ENCODE assay signal across 1 cellular context in the genomic region with DNA sequence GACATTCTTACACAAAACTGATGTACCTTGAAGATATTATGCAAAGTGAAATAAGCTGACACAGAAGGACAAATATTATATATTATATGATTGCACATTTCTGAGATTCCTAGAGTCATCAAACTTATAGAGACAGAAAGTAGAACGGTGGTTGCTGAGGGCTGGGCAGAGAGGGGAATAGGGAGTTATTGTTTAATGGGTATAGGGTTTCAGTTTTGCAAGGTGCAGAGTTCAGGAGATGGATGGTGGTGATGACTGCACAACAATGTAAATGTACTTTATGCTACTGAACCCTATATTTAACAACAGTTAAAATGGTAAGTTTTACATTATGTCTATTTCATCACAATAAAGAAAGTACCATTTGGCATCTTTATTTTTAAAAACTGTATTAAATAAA.
TF ChIP-seq lines count a peak whose summit lies in the region.

No MANE protein-coding gene starts in this region.

TF ChIP-seq in HepG2, 621 proteins besides CTCF, POLR2A, EP300 and RAD21 (continued from another document):
- TF ChIP-seq, protein P1, sequence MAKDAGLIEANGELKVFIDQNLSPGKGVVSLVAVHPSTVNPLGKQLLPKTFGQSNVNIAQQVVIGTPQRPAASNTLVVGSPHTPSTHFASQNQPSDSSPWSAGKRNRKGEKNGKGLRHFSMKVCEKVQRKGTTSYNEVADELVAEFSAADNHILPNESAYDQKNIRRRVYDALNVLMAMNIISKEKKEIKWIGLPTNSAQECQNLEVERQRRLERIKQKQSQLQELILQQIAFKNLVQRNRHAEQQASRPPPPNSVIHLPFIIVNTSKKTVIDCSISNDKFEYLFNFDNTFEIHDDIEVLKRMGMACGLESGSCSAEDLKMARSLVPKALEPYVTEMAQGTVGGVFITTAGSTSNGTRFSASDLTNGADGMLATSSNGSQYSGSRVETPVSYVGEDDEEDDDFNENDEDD (CRISPR knock-in tag; IDR thresholded peaks at IDR 0.05; ENCODE audit: borderline replicate concordance): no peak
- TF ChIP-seq SIN3A (IDR thresholded peaks at IDR 0.05; ENCODE audit: borderline replicate concordance, low read depth, low read length) (no peak), YEATS2 (CRISPR knock-in tag; IDR thresholded peaks at IDR 0.05; ENCODE audit: borderline replicate concordance) (no peak), ZNF629 (CRISPR knock-in tag; conservative IDR thresholded peaks at IDR 0.05) (0 out of 2 replicates have a peak, but pooled peaks have one; percentile 48), ZNF761 (CRISPR knock-in tag; conservative IDR thresholded peaks at IDR 0.05) (no peak), PHF8 (CRISPR knock-in tag; IDR thresholded peaks at IDR 0.05) (no peak), KDM3A (CRISPR knock-in tag; IDR thresholded peaks at IDR 0.05; ENCODE audit: low read depth) (no peak), CEBPG (CRISPR knock-in tag; IDR thresholded peaks at IDR 0.05) (no peak), CC2D1A (CRISPR knock-in tag; IDR thresholded peaks at IDR 0.05) (no peak), NONO (IDR thresholded peaks at IDR 0.05) (no peak), NONO (CRISPR knock-in tag; conservative IDR thresholded peaks at IDR 0.05) (no peak), FOXA3 (CRISPR knock-in tag; IDR thresholded peaks at IDR 0.05) (no peak), SAP130 (CRISPR knock-in tag; IDR thresholded peaks at IDR 0.05; ENCODE audit: low read depth) (0 out of 2 replicates have a peak, but pooled peaks have one; percentile 13), RFX5 (IDR thresholded peaks at IDR 0.05; ENCODE audit: low read depth, low read length) (no peak), ZKSCAN8 (CRISPR knock-in tag; IDR thresholded peaks at IDR 0.05; ENCODE audit: borderline replicate concordance) (no peak), SOX13 (IDR thresholded peaks at IDR 0.05) (no peak), SOX13 (CRISPR knock-in tag; conservative IDR thresholded peaks at IDR 0.05 in 1 of 2, IDR thresholded peaks at IDR 0.05 in 1 of 2) (peak in 1 of 2 experiments; percentile 24; a peak in 1 of 4 replicates), ZNF430 (CRISPR knock-in tag; IDR thresholded peaks at IDR 0.05) (no peak), FOXP1 (IDR thresholded peaks at IDR 0.05) (no peak), FOXP1 (CRISPR knock-in tag; IDR thresholded peaks at IDR 0.05) (no peak), ZNF709 (CRISPR knock-in tag; IDR thresholded peaks at IDR 0.05) (no peak), ADNP (CRISPR knock-in tag; IDR thresholded peaks at IDR 0.05) (no peak), ZNF33B (CRISPR knock-in tag; IDR thresholded peaks at IDR 0.05) (no peak), RARG (CRISPR knock-in tag; IDR thresholded peaks at IDR 0.05; ENCODE audit: low read depth) (no peak), POLR2AphosphoS5 (IDR thresholded peaks at IDR 0.05; ENCODE audit: low read depth, low read length) (no peak)
- TF ChIP-seq, protein P2, sequence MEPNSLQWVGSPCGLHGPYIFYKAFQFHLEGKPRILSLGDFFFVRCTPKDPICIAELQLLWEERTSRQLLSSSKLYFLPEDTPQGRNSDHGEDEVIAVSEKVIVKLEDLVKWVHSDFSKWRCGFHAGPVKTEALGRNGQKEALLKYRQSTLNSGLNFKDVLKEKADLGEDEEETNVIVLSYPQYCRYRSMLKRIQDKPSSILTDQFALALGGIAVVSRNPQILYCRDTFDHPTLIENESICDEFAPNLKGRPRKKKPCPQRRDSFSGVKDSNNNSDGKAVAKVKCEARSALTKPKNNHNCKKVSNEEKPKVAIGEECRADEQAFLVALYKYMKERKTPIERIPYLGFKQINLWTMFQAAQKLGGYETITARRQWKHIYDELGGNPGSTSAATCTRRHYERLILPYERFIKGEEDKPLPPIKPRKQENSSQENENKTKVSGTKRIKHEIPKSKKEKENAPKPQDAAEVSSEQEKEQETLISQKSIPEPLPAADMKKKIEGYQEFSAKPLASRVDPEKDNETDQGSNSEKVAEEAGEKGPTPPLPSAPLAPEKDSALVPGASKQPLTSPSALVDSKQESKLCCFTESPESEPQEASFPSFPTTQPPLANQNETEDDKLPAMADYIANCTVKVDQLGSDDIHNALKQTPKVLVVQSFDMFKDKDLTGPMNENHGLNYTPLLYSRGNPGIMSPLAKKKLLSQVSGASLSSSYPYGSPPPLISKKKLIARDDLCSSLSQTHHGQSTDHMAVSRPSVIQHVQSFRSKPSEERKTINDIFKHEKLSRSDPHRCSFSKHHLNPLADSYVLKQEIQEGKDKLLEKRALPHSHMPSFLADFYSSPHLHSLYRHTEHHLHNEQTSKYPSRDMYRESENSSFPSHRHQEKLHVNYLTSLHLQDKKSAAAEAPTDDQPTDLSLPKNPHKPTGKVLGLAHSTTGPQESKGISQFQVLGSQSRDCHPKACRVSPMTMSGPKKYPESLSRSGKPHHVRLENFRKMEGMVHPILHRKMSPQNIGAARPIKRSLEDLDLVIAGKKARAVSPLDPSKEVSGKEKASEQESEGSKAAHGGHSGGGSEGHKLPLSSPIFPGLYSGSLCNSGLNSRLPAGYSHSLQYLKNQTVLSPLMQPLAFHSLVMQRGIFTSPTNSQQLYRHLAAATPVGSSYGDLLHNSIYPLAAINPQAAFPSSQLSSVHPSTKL (CRISPR knock-in tag; IDR thresholded peaks at IDR 0.05): 0 out of 2 replicates have a peak, but pooled peaks have one; percentile 15
- TF ChIP-seq, protein P3, sequence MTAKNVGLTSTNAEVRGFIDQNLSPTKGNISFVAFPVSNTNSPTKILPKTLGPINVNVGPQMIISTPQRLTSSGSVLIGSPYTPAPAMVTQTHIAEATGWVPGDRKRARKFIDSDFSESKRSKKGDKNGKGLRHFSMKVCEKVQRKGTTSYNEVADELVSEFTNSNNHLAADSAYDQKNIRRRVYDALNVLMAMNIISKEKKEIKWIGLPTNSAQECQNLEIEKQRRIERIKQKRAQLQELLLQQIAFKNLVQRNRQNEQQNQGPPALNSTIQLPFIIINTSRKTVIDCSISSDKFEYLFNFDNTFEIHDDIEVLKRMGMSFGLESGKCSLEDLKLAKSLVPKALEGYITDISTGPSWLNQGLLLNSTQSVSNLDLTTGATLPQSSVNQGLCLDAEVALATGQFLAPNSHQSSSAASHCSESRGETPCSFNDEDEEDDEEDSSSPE (CRISPR knock-in tag; IDR thresholded peaks at IDR 0.05): no peak
- TF ChIP-seq, protein P4, sequence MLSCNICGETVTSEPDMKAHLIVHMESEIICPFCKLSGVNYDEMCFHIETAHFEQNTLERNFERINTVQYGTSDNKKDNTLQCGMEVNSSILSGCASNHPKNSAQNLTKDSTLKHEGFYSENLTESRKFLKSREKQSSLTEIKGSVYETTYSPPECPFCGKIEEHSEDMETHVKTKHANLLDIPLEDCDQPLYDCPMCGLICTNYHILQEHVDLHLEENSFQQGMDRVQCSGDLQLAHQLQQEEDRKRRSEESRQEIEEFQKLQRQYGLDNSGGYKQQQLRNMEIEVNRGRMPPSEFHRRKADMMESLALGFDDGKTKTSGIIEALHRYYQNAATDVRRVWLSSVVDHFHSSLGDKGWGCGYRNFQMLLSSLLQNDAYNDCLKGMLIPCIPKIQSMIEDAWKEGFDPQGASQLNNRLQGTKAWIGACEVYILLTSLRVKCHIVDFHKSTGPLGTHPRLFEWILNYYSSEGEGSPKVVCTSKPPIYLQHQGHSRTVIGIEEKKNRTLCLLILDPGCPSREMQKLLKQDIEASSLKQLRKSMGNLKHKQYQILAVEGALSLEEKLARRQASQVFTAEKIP (CRISPR knock-in tag; IDR thresholded peaks at IDR 0.05; ENCODE audit: borderline replicate concordance): no peak
- TF ChIP-seq, protein P5, sequence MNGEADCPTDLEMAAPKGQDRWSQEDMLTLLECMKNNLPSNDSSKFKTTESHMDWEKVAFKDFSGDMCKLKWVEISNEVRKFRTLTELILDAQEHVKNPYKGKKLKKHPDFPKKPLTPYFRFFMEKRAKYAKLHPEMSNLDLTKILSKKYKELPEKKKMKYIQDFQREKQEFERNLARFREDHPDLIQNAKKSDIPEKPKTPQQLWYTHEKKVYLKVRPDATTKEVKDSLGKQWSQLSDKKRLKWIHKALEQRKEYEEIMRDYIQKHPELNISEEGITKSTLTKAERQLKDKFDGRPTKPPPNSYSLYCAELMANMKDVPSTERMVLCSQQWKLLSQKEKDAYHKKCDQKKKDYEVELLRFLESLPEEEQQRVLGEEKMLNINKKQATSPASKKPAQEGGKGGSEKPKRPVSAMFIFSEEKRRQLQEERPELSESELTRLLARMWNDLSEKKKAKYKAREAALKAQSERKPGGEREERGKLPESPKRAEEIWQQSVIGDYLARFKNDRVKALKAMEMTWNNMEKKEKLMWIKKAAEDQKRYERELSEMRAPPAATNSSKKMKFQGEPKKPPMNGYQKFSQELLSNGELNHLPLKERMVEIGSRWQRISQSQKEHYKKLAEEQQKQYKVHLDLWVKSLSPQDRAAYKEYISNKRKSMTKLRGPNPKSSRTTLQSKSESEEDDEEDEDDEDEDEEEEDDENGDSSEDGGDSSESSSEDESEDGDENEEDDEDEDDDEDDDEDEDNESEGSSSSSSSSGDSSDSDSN (CRISPR knock-in tag; IDR thresholded peaks at IDR 0.05): no peak
- TF ChIP-seq, protein P6, sequence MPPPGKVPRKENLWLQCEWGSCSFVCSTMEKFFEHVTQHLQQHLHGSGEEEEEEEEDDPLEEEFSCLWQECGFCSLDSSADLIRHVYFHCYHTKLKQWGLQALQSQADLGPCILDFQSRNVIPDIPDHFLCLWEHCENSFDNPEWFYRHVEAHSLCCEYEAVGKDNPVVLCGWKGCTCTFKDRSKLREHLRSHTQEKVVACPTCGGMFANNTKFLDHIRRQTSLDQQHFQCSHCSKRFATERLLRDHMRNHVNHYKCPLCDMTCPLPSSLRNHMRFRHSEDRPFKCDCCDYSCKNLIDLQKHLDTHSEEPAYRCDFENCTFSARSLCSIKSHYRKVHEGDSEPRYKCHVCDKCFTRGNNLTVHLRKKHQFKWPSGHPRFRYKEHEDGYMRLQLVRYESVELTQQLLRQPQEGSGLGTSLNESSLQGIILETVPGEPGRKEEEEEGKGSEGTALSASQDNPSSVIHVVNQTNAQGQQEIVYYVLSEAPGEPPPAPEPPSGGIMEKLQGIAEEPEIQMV (CRISPR knock-in tag; IDR thresholded peaks at IDR 0.05; ENCODE audit: low read depth): no peak
